ENCODE assay signal across 1 cellular context in genomic region chr17:19720631-19721426, GRCh38.
A peak's percentile ranks its signal among the peaks of the same experiment; 100 is the strongest.
TF ChIP-seq lines count a peak whose summit lies in the region.

No MANE protein-coding gene starts in this region.

TF ChIP-seq in liver, 16 proteins besides CTCF, POLR2A, EP300 and RAD21 (continued from another document):
- TF ChIP-seq REST (IDR thresholded peaks at IDR 0.05) (peak; percentile 18), FOXA2 (IDR thresholded peaks at IDR 0.05) (no peak), ZBTB33 (IDR thresholded peaks at IDR 0.05) (no peak), RXRA (IDR thresholded peaks at IDR 0.05) (peak; percentile 82 to 92), MAX (IDR thresholded peaks at IDR 0.05) (no peak), HNF4G (IDR thresholded peaks at IDR 0.05) (peak; percentile 45), FOXA1 (IDR thresholded peaks at IDR 0.05) (peak; percentile 12)
TF ChIP-seq in liver: peak in this region for 7.
